29 cellular contexts compared by ENCODE assay signal in genomic region chr1:147565189-147565980, GRCh38.
"Had no signal": no experiment of that assay in that cellular context is flagged by ENCODE, and none has a peak within 500 bp of the region (broad histone marks: within the 10 kb centered on the region; RNA-seq: fewer than 3 reads in every experiment).

No MANE protein-coding gene starts in this region.

- H3K9me3 ChIP-seq: ascending aorta, MG63, Peyer's patch, SJSA1, SK-N-SH had no signal

- H3K4me1 ChIP-seq: ascending aorta, Peyer's patch, SJSA1 had no signal

- DNase-seq: activated CD4-positive, alpha-beta T cell treated with anti-CD3 and anti-CD28 coated beads for 36 hours; activated CD4-positive, alpha-beta T cell treated with anti-CD3 and anti-CD28 coated beads, Interleukin-2, amount 10 ng/mL, durations not matched to agents 7 days and 5 days; activated CD4-positive, alpha-beta T cell treated with anti-CD3 and anti-CD28 coated beads, Interleukin-2, amount 50 U/mL, for 48 hours; activated CD8-positive, alpha-beta memory T cell treated with anti-CD3 and anti-CD28 coated beads, Interleukin-2, amount 50 U/mL, for 4 hours; activated CD8-positive, alpha-beta T cell treated with anti-CD3 and anti-CD28 coated beads, Interleukin-2, amount 10 ng/mL, durations not matched to agents 7 days and 5 days; activated effector memory CD4-positive, alpha-beta T cell treated with Interleukin-2 at 50 U/mL for 16 hours; activated naive CD4-positive, alpha-beta T cell treated with anti-CD3 and anti-CD28 coated beads, Interleukin-2, amount 10 ng/mL, durations not matched to agents 7 days and 5 days; activated naive CD8-positive, alpha-beta T cell treated with anti-CD3 and anti-CD28 coated beads, Interleukin-2, amount 50 U/mL, for 24 hours; activated T-cell treated with anti-CD3 and anti-CD28 coated beads for 4 hours; activated T-cell treated with anti-CD3 and anti-CD28 coated beads, Interleukin-2, amount 50 U/mL, for 4 hours; amygdala; MG63; NCI-H1048; NCI-H1105 treated with DMSO at 0.1 percent for 48 hours; NCI-H1436; NCI-H1694 treated with DMSO at 0.1 percent for 48 hours; NCI-H2029; NCI-H510A; NCI-H526; NCI-H748 treated with DMSO at 0.1 percent for 48 hours; NK-92 treated with Interleukin-12 subunit alpha and Interleukin-12 subunit beta, amount 100 ng/mL, for 24 hours; PC-3; Peyer's patch; RPMI8226; SHP77 treated with DMSO at 0.1 percent for 48 hours; SK-N-SH had no signal

- H3K4me3 ChIP-seq: ascending aorta, cardiac muscle cell, MG63, Peyer's patch, SJSA1 had no signal

- H3K27ac ChIP-seq: ascending aorta, cardiac muscle cell, Peyer's patch, SJSA1 had no signal

- H3K4me2 ChIP-seq: SK-N-SH had no signal

- H3K36me3 ChIP-seq: ascending aorta, cardiac muscle cell, MG63, Peyer's patch, SJSA1 had no signal

- H3K9ac ChIP-seq: SK-N-SH had no signal

- H3K27me3 ChIP-seq: ascending aorta, cardiac muscle cell, MG63, Peyer's patch, SJSA1 had no signal
